19 cellular contexts compared by ENCODE assay signal in the genomic region with DNA sequence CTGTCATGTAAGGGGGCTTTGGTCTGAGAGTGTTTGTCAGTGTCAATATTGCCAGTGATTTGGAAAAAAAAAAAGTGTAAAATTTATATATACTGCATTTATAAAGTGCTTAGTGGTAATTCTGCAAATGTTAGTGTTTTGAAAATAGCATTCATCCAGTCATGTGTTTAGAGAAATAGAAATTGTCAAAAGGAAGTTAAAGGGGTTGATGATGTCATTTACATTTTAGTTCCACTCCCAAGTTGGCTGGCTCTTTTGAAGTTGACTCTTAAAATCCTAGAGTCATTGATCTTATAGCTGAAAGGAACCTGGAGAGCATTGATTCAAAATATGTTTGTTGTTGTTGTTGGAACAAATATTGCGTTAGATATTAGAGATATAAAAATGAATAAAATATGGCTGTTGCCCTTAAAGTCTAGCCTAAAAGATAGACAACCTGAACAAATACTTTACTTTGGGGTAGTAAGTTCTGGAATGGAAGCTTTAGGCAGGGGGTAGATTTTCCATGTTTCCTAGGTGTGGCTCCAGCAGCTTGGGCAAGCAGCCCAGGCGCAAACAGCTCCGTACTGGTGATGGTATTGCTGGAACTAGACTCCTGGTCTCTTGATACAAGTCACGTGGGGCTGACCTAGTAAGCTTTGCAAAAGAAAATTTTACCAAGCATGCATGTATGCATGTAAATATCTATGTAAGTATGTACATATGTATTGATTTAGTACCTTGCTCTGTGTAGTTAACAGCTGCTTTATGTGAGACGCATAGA. TPM values are rescaled to one million over a fixed set of nuclear protein-coding genes. Genes with fewer than 3 reads are reported as not detected.
DNase-seq lines count a peak whose midpoint lies in the region; ATAC-seq, FAIRE-seq and TF ChIP-seq lines count a peak whose summit lies in the region.
"Had no signal": no experiment of that assay in that cellular context is flagged by ENCODE, and none has a peak within 500 bp of the region (broad histone marks: within the 10 kb centered on the region; RNA-seq: fewer than 3 reads in every experiment).

No MANE protein-coding gene starts in this region.

- no TSS peak for BruUV-seq in K562 (replicated peaks; lab: Mats Ljungman, UMichigan)

- TF ChIP-seq EP300 in K562 (IDR thresholded peaks at IDR 0.05; ENCODE audit: low read length) = no peak

- H3K9me3 ChIP-seq in DOHH2 (ENCODE audit: control insufficient read depth, insufficient read depth, low read length) (no peaks in the 10 kb centered on the region), K562 (replicated peaks; ENCODE audit: control insufficient read depth, insufficient read depth, low read depth, low read length) (no peaks in the 10 kb centered on the region), mucosa of descending colon (no peaks in the 10 kb centered on the region), smooth muscle cell (replicated peaks; ENCODE audit: low read depth) (no peaks in the 10 kb centered on the region)
- H3K9me3 ChIP-seq: BE2C, HAP-1, transverse colon had no signal

- H3K4me3 ChIP-seq in DOHH2 (ENCODE audit: low read length) (no peak overlapping the region), K562 (no peak overlapping the region), mucosa of descending colon (no peak overlapping the region), smooth muscle cell (no peak overlapping the region)
- H3K4me3 ChIP-seq: HAP-1, transverse colon had no signal

- no peak for FAIRE-seq in K562 (lab: Jason Lieb, UNC)
- FAIRE-seq: RCC 7860 had no signal

- H3K79me2 ChIP-seq in DOHH2 (ENCODE audit: control insufficient read depth, low read length) (peaks cover 57% of the 10 kb centered on the region), K562 (ENCODE audit: control insufficient read depth, insufficient read depth, low read length) (peaks cover 85% of the 10 kb centered on the region), smooth muscle cell (ENCODE audit: low read depth) (peaks cover 100% of the 10 kb centered on the region)

- TF ChIP-seq POLR2A in K562 (conservative IDR thresholded peaks at IDR 0.05) = no peak

- H3K27ac ChIP-seq in DOHH2 (ENCODE audit: low read depth, low read length) (no peak overlapping the region), K562 (ENCODE audit: extremely low read depth, low read depth, low read length) (no peak overlapping the region), smooth muscle cell (ENCODE audit: low read depth) (no peak overlapping the region)
- H3K27ac ChIP-seq: brain microvascular endothelial cell, transverse colon, VCaP had no signal

- H3K9me2 ChIP-seq in DOHH2 (replicated peaks; ENCODE audit: control insufficient read depth, low read length) = no peaks in the 10 kb centered on the region

- H4K20me1 ChIP-seq in DOHH2 (ENCODE audit: control insufficient read depth, insufficient read depth, low read depth, low read length) = no peaks in the 10 kb centered on the region
- peaks cover 10% of the 10 kb centered on the region; the same call in 1 of the 2 replicates for H4K20me1 ChIP-seq in K562 (replicated peaks; ENCODE audit: control insufficient read depth, insufficient read depth, low read length)
- H4K20me1 ChIP-seq in smooth muscle cell (ENCODE audit: low read depth) = peaks cover 78% of the 10 kb centered on the region

- no peaks in the 10 kb centered on the region for H3K36me3 ChIP-seq in DOHH2 (ENCODE audit: control insufficient read depth, low read length)
- H3K36me3 ChIP-seq in K562 (ENCODE audit: control insufficient read depth, insufficient read depth, low read length) = peaks cover 7% of the 10 kb centered on the region; the same call in 2 of the 3 replicates
- no peaks in the 10 kb centered on the region for H3K36me3 ChIP-seq in mucosa of descending colon (ENCODE audit: low read depth)
- no peaks in the 10 kb centered on the region for H3K36me3 ChIP-seq in smooth muscle cell (ENCODE audit: low read depth)
- H3K36me3 ChIP-seq: BE2C, brain microvascular endothelial cell, HAP-1, transverse colon had no signal

- 0 out of 2 replicates have a peak overlapping the region, but pooled peaks have one; percentile 1 for H3K4me2 ChIP-seq in DOHH2 (ENCODE audit: low read length)
- H3K4me2 ChIP-seq in K562 (ENCODE audit: insufficient read depth, low read length) = no peak overlapping the region
- H3K4me2 ChIP-seq in smooth muscle cell = no peak overlapping the region

- 80% methylated on average over 5 of the region's 5 CpGs for WGBS in K562 (ENCODE audit: insufficient coverage, low coverage, missing lambda C conversion rate)
- whole genome bisulfite sequencing in smooth muscle cell (ENCODE audit: low lambda C conversion rate) = 96% methylated on average over 5 of the region's 5 CpGs

- intact Hi-C loops in K562 (cut with micrococcal nuclease) (no loop called here), mucosa of descending colon (cut with DNase I, micrococcal nuclease) (no loop called here)

- H3K27me3 ChIP-seq in DOHH2 (ENCODE audit: control insufficient read depth, low read length) (no peaks in the 10 kb centered on the region), K562 (ENCODE audit: control insufficient read depth in 2 of 2, insufficient read depth in 2 of 2, low read length in 2 of 2) (no peaks in the 10 kb centered on the region), smooth muscle cell (ENCODE audit: low read depth) (no peaks in the 10 kb centered on the region)
- H3K27me3 ChIP-seq: BE2C, brain microvascular endothelial cell, transverse colon had no signal

- ATAC-seq in K562 = no peak
- peak; percentile 61 for ATAC-seq in mucosa of descending colon
- ATAC-seq in HG03045 (IDR thresholded peaks at IDR 0.05; ENCODE audit: unreplicated experiment) = no peak
- ATAC-seq: esophagus mucosa had no signal

- H3K9ac ChIP-seq in K562 (ENCODE audit: insufficient read depth in 1 of 2, low read depth in 2 of 2, low read length in 2 of 2) = no peak overlapping the region
- H3K9ac ChIP-seq in smooth muscle cell (ENCODE audit: low read depth) = no peak overlapping the region

- TF ChIP-seq RAD21 in K562 (CRISPR knock-in tag; conservative IDR thresholded peaks at IDR 0.05 in 1 of 2, IDR thresholded peaks at IDR 0.05 in 1 of 2) = no peak

- H2AFZ ChIP-seq in K562 (ENCODE audit: low read depth, low read length) (no peak overlapping the region), smooth muscle cell (ENCODE audit: low read depth) (no peak overlapping the region)

- in situ Hi-C loops in K562 (cut with MboI) = no loop called here

- POLR2A ChIA-PET in K562 (lab: Yijun Ruan, JAX) = no interaction called here

- TF ChIP-seq CTCF in DOHH2 (IDR thresholded peaks at IDR 0.05; ENCODE audit: low read depth, low read length, poor library complexity, severe bottlenecking) (no peak), K562 (IDR thresholded peaks at IDR 0.05 in 2 of 3, conservative IDR thresholded peaks at IDR 0.05 in 1 of 3; ENCODE audit: insufficient read depth in 2 of 3, low read depth in 1 of 3, low read length in 3 of 3) (no peak), mucosa of descending colon (IDR thresholded peaks at IDR 0.05) (no peak), smooth muscle cell (IDR thresholded peaks at IDR 0.05; ENCODE audit: borderline replicate concordance, insufficient read depth, poor library complexity, severe bottlenecking) (no peak)

- H3K9me1 ChIP-seq in K562 (ENCODE audit: control insufficient read depth, insufficient read depth, low read length) = no peaks in the 10 kb centered on the region

- H3F3A ChIP-seq in DOHH2 (ENCODE audit: control insufficient read depth, insufficient read depth) = no peaks in the 10 kb centered on the region
- no peaks in the 10 kb centered on the region for H3F3A ChIP-seq in smooth muscle cell (ENCODE audit: low read depth)

- DNase-seq in CD1c-positive myeloid dendritic cell (ENCODE audit: extremely low spot score) (peak; percentile 39), K562 (ENCODE audit: extremely low read depth in 1 of 4, low spot score in 3 of 4) (no peak), mucosa of descending colon (peak in 1 of 3 donors; percentile 33), cortex of kidney (lab: John Stamatoyannopoulos, UW) (no peak), smooth muscle cell (lab: John Stamatoyannopoulos, UW; ENCODE audit: unreplicated experiment) (no peak)
- DNase-seq: BE2C; brain microvascular endothelial cell; MM.1S; NCI-H2107; NCI-H69; occipital lobe; stimulated activated CD4-positive, alpha-beta T cell treated with anti-CD3 and anti-CD28 coated beads, Interleukin-4, amount 100 ng/mL, for 4 hours; transverse colon had no signal

- CTCF ChIA-PET in K562 (lab: Yijun Ruan, JAX; ENCODE audit: low intra/inter-chr PET ratio) = no interaction called here

- H3K4me1 ChIP-seq in DOHH2 (ENCODE audit: control insufficient read depth, low read length) (peaks cover 48% of the 10 kb centered on the region), K562 (replicated peaks in 1 of 2; ENCODE audit: control insufficient read depth in 2 of 2, insufficient read depth in 2 of 2, low read length in 2 of 2) (no peaks in the 10 kb centered on the region), mucosa of descending colon (ENCODE audit: low read depth) (no peaks in the 10 kb centered on the region), smooth muscle cell (ENCODE audit: low read depth) (peaks cover 14% of the 10 kb centered on the region)
- H3K4me1 ChIP-seq: BE2C, HAP-1 had no signal

RNA-seq across cellular contexts. Expression of gene HIVEP1, which starts 46.2 kb away (rescaled TPM):
- 53.0 and 162 TPM in 2 replicates for total RNA-seq in K562 (2011; cell fraction: chromatin; rRNA removed; ENCODE audit: low replicate concordance)
- total RNA-seq in K562 (2011; cell fraction: nucleolus; rRNA removed) = 38.2 and 56.5 TPM in 2 replicates
- 82.4 and 142 TPM in 2 replicates for total RNA-seq in K562 (2011; cell fraction: nucleoplasm; rRNA removed)
- total RNA-seq in K562 (2014; rRNA removed) (19.3 and 21.7 TPM in 2 replicates), K562 (2014; rRNA removed; fragmentation: Illumina TruSeq; extraction: Trizol) (33.3 and 37.1 TPM in 2 replicates), K562 (2015; rRNA removed; fragmentation: Illumina TruSeq; extraction: Trizol) (29.3 and 30.4 TPM in 2 replicates), K562 (2021) (25.8 and 28.8 TPM in 2 replicates), mucosa of descending colon (10 to 100 TPM; 27.6 to 37.3 (median 35.8) TPM), smooth muscle cell (51.9 and 58.8 TPM in 2 replicates)
- polyA plus RNA-seq in K562 (2011; rRNA removed) (16.9 and 18.2 TPM in 2 replicates), K562 (2014; fragmentation: Illumina TruSeq; extraction: Trizol) (20.9 and 24.9 TPM in 2 replicates), K562 (2014; fragmentation: Nextera tagmentation; extraction: Ambion mirVana) (1 to 10 TPM; 6.0 to 6.2 TPM), K562 (2014; rRNA removed) (14.6 and 18.4 TPM in 2 replicates), smooth muscle cell (6.8 and 8.0 TPM in 2 replicates)
- 19.3 and 22.5 TPM in 2 replicates for polyA plus RNA-seq in K562 (2011; cell fraction: cytosol; rRNA removed)
- polyA plus RNA-seq in K562 (2011; cell fraction: nucleus; rRNA removed) = 35.9 and 42.5 TPM in 2 replicates
- polyA plus RNA-seq in K562 (2012) = 11.0 and 12.9 TPM in 2 replicates
- 64.9 and 75.2 TPM in 2 replicates for polyA minus RNA-seq in K562 (2011; rRNA and poly(A)+ RNA removed)
- polyA minus RNA-seq in K562 (2011; cell fraction: cytosol; rRNA and poly(A)+ RNA removed) = 21.6 and 23.0 TPM in 2 replicates
- 68.8 and 114 TPM in 2 replicates for polyA minus RNA-seq in K562 (2011; cell fraction: nucleus; rRNA and poly(A)+ RNA removed)
